ENCODE assay signal across 29 cellular contexts in the genomic region with DNA sequence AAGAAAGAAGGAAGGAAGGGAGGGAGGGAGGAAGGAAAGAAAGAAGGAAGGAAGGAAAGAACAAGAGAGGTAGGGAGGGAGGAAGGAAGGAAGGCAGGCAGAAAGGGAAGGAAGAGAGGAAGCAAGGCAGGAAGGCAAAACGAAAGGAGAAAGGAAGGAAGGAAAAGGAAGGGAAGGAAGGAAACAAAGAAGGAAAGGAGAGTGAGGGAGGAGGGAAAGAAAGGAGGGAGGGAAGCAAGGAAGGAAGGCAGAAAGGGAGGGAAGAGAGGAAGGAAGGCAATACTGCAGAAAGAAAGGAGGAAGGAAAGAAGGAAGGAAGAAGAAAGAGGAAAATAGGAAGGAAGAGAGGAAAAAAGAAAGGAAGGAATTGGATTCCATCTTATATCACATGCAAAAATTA.
"Had no signal": no experiment of that assay in that cellular context is flagged by ENCODE, and none has a peak within 500 bp of the region (broad histone marks: within the 10 kb centered on the region; RNA-seq: fewer than 3 reads in every experiment).

No MANE protein-coding gene starts in this region.

- H3K4me2 ChIP-seq: neural progenitor cell, smooth muscle cell had no signal

- H3K9ac ChIP-seq: neural progenitor cell, parathyroid adenoma had no signal

- ATAC-seq: naive thymus-derived CD4-positive, alpha-beta T cell; natural killer cell; sciatic nerve; stimulated activated memory B cell treated with anti-CD40 and anti-IgM and Interleukin-4, amounts not matched to agents 10 μg/mL and 1 μg/mL and 100 μg/mL, for 72 hours; stimulated activated naive CD8-positive, alpha-beta T cell treated with anti-CD3 and anti-CD28 coated beads, Interleukin-15, Interleukin-2, amounts not matched to agents 100 U/mL and 50 U/mL, for 24 hours had no signal

- H3K4me3 ChIP-seq: neural progenitor cell, ovary, prostate gland, right atrium auricular region, skin epidermis, smooth muscle cell, spleen, stomach, thoracic aorta, thyroid gland, tibial nerve, upper lobe of left lung, vagina had no signal

- FAIRE-seq: urothelium cell line had no signal

- DNase-seq: naive thymus-derived CD4-positive, alpha-beta T cell; natural killer cell; occipital lobe; ovary; retina; spleen; stimulated activated CD4-positive, alpha-beta T cell treated with anti-CD3 and anti-CD28 coated beads, Interleukin-12 subunit alpha, Interleukin-12 subunit beta, amount 100 ng/mL, for 4 hours; stimulated activated CD4-positive, alpha-beta T cell treated with anti-CD3 and anti-CD28 coated beads, Interleukin-1b, Interleukin-23, amount 100 ng/mL, for 48 hours; stimulated activated CD4-positive, alpha-beta T cell treated with anti-CD3 and anti-CD28 coated beads, Interleukin-4, amount 100 ng/mL, for 1 hour; stimulated activated CD4-positive, alpha-beta T cell treated with anti-CD3 and anti-CD28 coated beads, Interleukin-4, amount 100 ng/mL, for 4 hours; stimulated activated CD8-positive, alpha-beta memory T cell treated with anti-CD3 and anti-CD28 coated beads, Interleukin-4, amount 100 ng/mL, for 48 hours; stimulated activated naive CD4-positive, alpha-beta T cell; stimulated activated naive CD8-positive, alpha-beta T cell treated with anti-CD3 and anti-CD28 coated beads, Interleukin-15, Interleukin-2, amounts not matched to agents 100 U/mL and 50 U/mL, for 24 hours; stomach; thyroid gland; trophoblast cell; upper lobe of left lung had no signal

- H3K27ac ChIP-seq: neural progenitor cell, ovary, parathyroid adenoma, prostate gland, right atrium auricular region, skin epidermis, spleen, stomach, thoracic aorta, thyroid gland, tibial nerve, upper lobe of left lung, vagina had no signal

- H3K79me2 ChIP-seq: parathyroid adenoma had no signal

- H2AFZ ChIP-seq: neural progenitor cell, parathyroid adenoma had no signal

- H3K9me3 ChIP-seq: ovary, prostate gland, thoracic aorta, thyroid gland, upper lobe of left lung, vagina had no signal

- H3K4me1 ChIP-seq: neural progenitor cell, parathyroid adenoma, prostate gland, right atrium auricular region, spleen, stomach, thyroid gland, tibial nerve, upper lobe of left lung, vagina had no signal

- H3K27me3 ChIP-seq: neural progenitor cell, ovary, right atrium auricular region, spleen, stomach, thyroid gland, tibial nerve, upper lobe of left lung, vagina had no signal

- H3K36me3 ChIP-seq: neural progenitor cell, ovary, prostate gland, right atrium auricular region, spleen, stomach, thoracic aorta, thyroid gland, tibial nerve, upper lobe of left lung, vagina had no signal
